1 cellular context compared by ENCODE assay signal in genomic region chr6:166940643-166941068, GRCh38.
TF ChIP-seq lines count a peak whose summit lies in the region.

No MANE protein-coding gene starts in this region.

TF ChIP-seq in K562, 482 proteins besides CTCF, POLR2A, EP300 and RAD21 (continued from another document and continues in another):
- TF ChIP-seq REST (CRISPR knock-in tag; IDR thresholded peaks at IDR 0.05; ENCODE audit: low read depth) (no peak), ZNF263 (CRISPR knock-in tag; IDR thresholded peaks at IDR 0.05; ENCODE audit: borderline replicate concordance) (no peak), HDAC3 (IDR thresholded peaks at IDR 0.05; ENCODE audit: borderline replicate concordance, partially characterized antibody) (no peak), POLR2AphosphoS2 (IDR thresholded peaks at IDR 0.05; ENCODE audit: low read length) (no peak), TRIM24 (IDR thresholded peaks at IDR 0.05) (0 out of 4 replicates have a peak, but pooled peaks of 1 of the 2 experiments have one; percentile 41), ARID2 (IDR thresholded peaks at IDR 0.05) (no peak), SMARCE1 (IDR thresholded peaks at IDR 0.05) (peak; percentile 89), ZKSCAN3 (CRISPR knock-in tag; IDR thresholded peaks at IDR 0.05) (no peak), IRF1 (CRISPR knock-in tag; IDR thresholded peaks at IDR 0.05; ENCODE audit: borderline replicate concordance) (0 out of 2 replicates have a peak, but pooled peaks have one; percentile 19), SPI1 (IDR thresholded peaks at IDR 0.05; ENCODE audit: borderline replicate concordance, low read depth, low read length) (no peak), THRAP3 (IDR thresholded peaks at IDR 0.05; ENCODE audit: borderline replicate concordance) (no peak), BDP1 (IDR thresholded peaks at IDR 0.05; ENCODE audit: insufficient read depth, insufficient read length) (no peak), JUN (IDR thresholded peaks at IDR 0.05; ENCODE audit: borderline replicate concordance, low read depth, low read length) (peak; percentile 88; the same call in 1 of the 2 replicates), JUN (CRISPR knock-in tag; IDR thresholded peaks at IDR 0.05; ENCODE audit: borderline replicate concordance) (no peak), HDAC1 (IDR thresholded peaks at IDR 0.05) (peak in 1 of 2 experiments; percentile 42; a peak in 1 of 4 replicates), PHB (CRISPR knock-in tag; IDR thresholded peaks at IDR 0.05) (no peak), DPF2 (IDR thresholded peaks at IDR 0.05) (peak; percentile 87), MAFF (IDR thresholded peaks at IDR 0.05; ENCODE audit: low read length) (peak; percentile 46; the same call in 1 of the 2 replicates), USF2 (CRISPR knock-in tag; IDR thresholded peaks at IDR 0.05) (peak; percentile 53), HNRNPLL (IDR thresholded peaks at IDR 0.05; ENCODE audit: low read depth, low read length, poor library complexity, severe bottlenecking) (no peak), SP1 (CRISPR knock-in tag; IDR thresholded peaks at IDR 0.05) (no peak), SNIP1 (IDR thresholded peaks at IDR 0.05; ENCODE audit: low read depth) (no peak), SMARCA5 (IDR thresholded peaks at IDR 0.05) (no peak), ZNF175 (CRISPR knock-in tag; IDR thresholded peaks at IDR 0.05; ENCODE audit: low read depth) (peak; percentile 45; the same call in 1 of the 2 replicates), ERF (CRISPR knock-in tag; IDR thresholded peaks at IDR 0.05) (peak; percentile 45; the same call in 1 of the 2 replicates), MAFK (IDR thresholded peaks at IDR 0.05; ENCODE audit: low read length) (peak; percentile 68), TARDBP (IDR thresholded peaks at IDR 0.05) (no peak), PKNOX1 (IDR thresholded peaks at IDR 0.05) (peak; percentile 59), SNAPC5 (CRISPR knock-in tag; IDR thresholded peaks at IDR 0.05) (no peak), MAZ (CRISPR knock-in tag; conservative IDR thresholded peaks at IDR 0.05 in 1 of 2, IDR thresholded peaks at IDR 0.05 in 1 of 2) (no peak), KHSRP (IDR thresholded peaks at IDR 0.05) (no peak), PBX2 (CRISPR knock-in tag; IDR thresholded peaks at IDR 0.05; ENCODE audit: low read depth) (no peak), PBX2 (tag; conservative IDR thresholded peaks at IDR 0.05; ENCODE audit: low read depth) (no peak), NFXL1 (CRISPR knock-in tag; IDR thresholded peaks at IDR 0.05) (no peak), FOSL1 (tag; conservative IDR thresholded peaks at IDR 0.05) (peak; percentile 96), ZNF41 (CRISPR knock-in tag; conservative IDR thresholded peaks at IDR 0.05) (no peak), NONO (IDR thresholded peaks at IDR 0.05; ENCODE audit: low read depth in 2 of 2, low read length in 1 of 2) (no peak), ZNF668 (CRISPR knock-in tag; IDR thresholded peaks at IDR 0.05) (no peak), E2F8 (IDR thresholded peaks at IDR 0.05; ENCODE audit: low read depth, partially characterized antibody) (no peak), NR4A1 (CRISPR knock-in tag; IDR thresholded peaks at IDR 0.05) (no peak), NR4A1 (tag; IDR thresholded peaks at IDR 0.05) (no peak), GTF2A2 (tag; IDR thresholded peaks at IDR 0.05) (no peak), ZBTB34 (CRISPR knock-in tag; IDR thresholded peaks at IDR 0.05) (no peak), HMGN3 (IDR thresholded peaks at IDR 0.05; ENCODE audit: borderline replicate concordance, extremely low read depth, insufficient read length, low read depth, low read length) (no peak), HMGXB4 (CRISPR knock-in tag; IDR thresholded peaks at IDR 0.05) (no peak), MEIS2 (IDR thresholded peaks at IDR 0.05; ENCODE audit: partially characterized antibody) (peak; percentile 79), ZNF584 (CRISPR knock-in tag; IDR thresholded peaks at IDR 0.05; ENCODE audit: low read depth) (0 out of 2 replicates have a peak, but pooled peaks have one; percentile 27), NR2C2 (CRISPR knock-in tag; IDR thresholded peaks at IDR 0.05) (peak; percentile 30; the same call in 1 of the 2 replicates), NR2C2 (tag; IDR thresholded peaks at IDR 0.05) (no peak), ZNF316 (IDR thresholded peaks at IDR 0.05) (peak; percentile 87), THRB (CRISPR knock-in tag; conservative IDR thresholded peaks at IDR 0.05) (peak; percentile 57; the same call in 1 of the 2 replicates), MYBL2 (IDR thresholded peaks at IDR 0.05; ENCODE audit: low read depth) (no peak), MYBL2 (CRISPR knock-in tag; IDR thresholded peaks at IDR 0.05; ENCODE audit: borderline replicate concordance) (no peak), SLC30A9 (CRISPR knock-in tag; IDR thresholded peaks at IDR 0.05) (no peak), ZNF586 (CRISPR knock-in tag; conservative IDR thresholded peaks at IDR 0.05) (no peak), XRCC3 (IDR thresholded peaks at IDR 0.05) (no peak), BRF1 (IDR thresholded peaks at IDR 0.05; ENCODE audit: borderline replicate concordance, extremely low read depth, insufficient read length) (no peak), TAL1 (IDR thresholded peaks at IDR 0.05) (0 out of 2 replicates have a peak, but pooled peaks have one; percentile 37), ZNF445 (CRISPR knock-in tag; IDR thresholded peaks at IDR 0.05; ENCODE audit: low read depth) (no peak), KAT2B (IDR thresholded peaks at IDR 0.05; ENCODE audit: low read depth, low read length) (no peak)
